Comparison of ENCODE assay signal across 1 cellular context in genomic region chr17:17926036-17926435, GRCh38.
TF ChIP-seq lines count a peak whose summit lies in the region.

No MANE protein-coding gene starts in this region.

TF ChIP-seq in K562, 482 proteins besides CTCF, POLR2A, EP300 and RAD21 (continued from another document):
- TF ChIP-seq PRDM10 (IDR thresholded peaks at IDR 0.05; ENCODE audit: partially characterized antibody), result peak; percentile 69
